1 cellular context compared by ENCODE assay signal in genomic region chr14:71250347-71250746, GRCh38.
TF ChIP-seq lines count a peak whose summit lies in the region.

No MANE protein-coding gene starts in this region.

TF ChIP-seq in IMR-90, 13 proteins besides CTCF, POLR2A, EP300 and RAD21 (continued from another document):
- TF ChIP-seq RCOR1 (IDR thresholded peaks at IDR 0.05; ENCODE audit: insufficient replicate concordance, low read length) (no peak), CEBPB (IDR thresholded peaks at IDR 0.05; ENCODE audit: low read depth, low read length) (no peak), ELK1 (IDR thresholded peaks at IDR 0.05; ENCODE audit: borderline replicate concordance, low read depth, low read length) (no peak), MAZ (IDR thresholded peaks at IDR 0.05; ENCODE audit: borderline replicate concordance, low read depth, low read length) (no peak), NFE2L2 (IDR thresholded peaks at IDR 0.05; ENCODE audit: low read depth, low read length) (no peak), FOS (IDR thresholded peaks at IDR 0.05; ENCODE audit: low read depth, low read length) (no peak), CHD1 (IDR thresholded peaks at IDR 0.05; ENCODE audit: low read depth, low read length) (no peak), MXI1 (IDR thresholded peaks at IDR 0.05; ENCODE audit: borderline replicate concordance, low read depth, low read length) (no peak), RFX5 (IDR thresholded peaks at IDR 0.05; ENCODE audit: low read depth, low read length) (no peak), SMC3 (IDR thresholded peaks at IDR 0.05; ENCODE audit: low read depth, low read length) (no peak)
